ENCODE assay signal across 1 cellular context in the genomic region with DNA sequence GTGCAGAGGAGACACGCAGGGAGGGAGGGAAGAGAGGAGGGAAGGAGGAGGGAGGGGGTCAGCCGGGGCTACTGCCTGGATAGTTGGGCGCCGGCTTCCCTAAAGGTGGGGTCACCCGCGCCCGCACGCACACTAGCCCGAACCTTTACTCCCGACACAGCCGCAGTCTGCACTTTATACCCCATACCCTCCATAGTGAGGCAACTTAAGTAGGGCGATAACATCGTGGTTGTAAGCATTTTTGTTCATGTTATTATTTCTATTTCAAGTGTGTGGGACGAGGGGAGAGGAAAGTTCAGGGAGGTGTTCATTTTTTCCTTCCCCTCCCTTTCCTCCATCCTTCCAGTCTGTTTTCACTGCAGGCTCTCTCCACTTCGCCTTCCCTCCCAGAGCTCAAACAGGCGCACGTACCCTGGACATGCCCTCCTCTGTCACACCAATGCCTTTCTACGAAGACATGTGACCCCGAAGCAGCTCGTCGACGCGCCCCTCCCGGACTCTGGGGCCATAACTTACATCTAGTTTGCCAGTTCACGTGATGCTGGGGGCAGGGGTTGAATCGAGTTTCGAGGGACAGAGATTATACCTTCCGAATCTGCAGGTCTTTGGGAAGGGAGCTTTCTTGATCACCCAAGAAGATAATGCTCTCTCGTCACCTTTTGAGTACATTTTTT.
A peak's percentile ranks its signal among the peaks of the same experiment; 100 is the strongest.
TF ChIP-seq lines count a peak whose summit lies in the region.

A gene with protein sequence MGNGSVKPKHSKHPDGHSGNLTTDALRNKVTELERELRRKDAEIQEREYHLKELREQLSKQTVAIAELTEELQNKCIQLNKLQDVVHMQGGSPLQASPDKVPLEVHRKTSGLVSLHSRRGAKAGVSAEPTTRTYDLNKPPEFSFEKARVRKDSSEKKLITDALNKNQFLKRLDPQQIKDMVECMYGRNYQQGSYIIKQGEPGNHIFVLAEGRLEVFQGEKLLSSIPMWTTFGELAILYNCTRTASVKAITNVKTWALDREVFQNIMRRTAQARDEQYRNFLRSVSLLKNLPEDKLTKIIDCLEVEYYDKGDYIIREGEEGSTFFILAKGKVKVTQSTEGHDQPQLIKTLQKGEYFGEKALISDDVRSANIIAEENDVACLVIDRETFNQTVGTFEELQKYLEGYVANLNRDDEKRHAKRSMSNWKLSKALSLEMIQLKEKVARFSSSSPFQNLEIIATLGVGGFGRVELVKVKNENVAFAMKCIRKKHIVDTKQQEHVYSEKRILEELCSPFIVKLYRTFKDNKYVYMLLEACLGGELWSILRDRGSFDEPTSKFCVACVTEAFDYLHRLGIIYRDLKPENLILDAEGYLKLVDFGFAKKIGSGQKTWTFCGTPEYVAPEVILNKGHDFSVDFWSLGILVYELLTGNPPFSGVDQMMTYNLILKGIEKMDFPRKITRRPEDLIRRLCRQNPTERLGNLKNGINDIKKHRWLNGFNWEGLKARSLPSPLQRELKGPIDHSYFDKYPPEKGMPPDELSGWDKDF (minus strand): TSS at position 4 of the 674 bp plus-strand sequence. CDS start 10,175 bp downstream, outside the sequence.

TF ChIP-seq in GM23338, 12 proteins besides CTCF, POLR2A, EP300 and RAD21 (continued from another document):
- TF ChIP-seq ZNF462 (CRISPR knock-in tag; IDR thresholded peaks at IDR 0.05) (no peak), EZH2 (IDR thresholded peaks at IDR 0.05; ENCODE audit: low read depth, unreplicated experiment) (peak; percentile 81), ZNF331 (CRISPR knock-in tag; IDR thresholded peaks at IDR 0.05; ENCODE audit: low read depth) (no peak), POLR2AphosphoS5 (IDR thresholded peaks at IDR 0.05; ENCODE audit: low read depth) (0 out of 2 replicates have a peak, but pooled peaks have one; percentile 29), EZH2phosphoT487 (IDR thresholded peaks at IDR 0.05; ENCODE audit: unreplicated experiment) (no peak), JUNB (IDR thresholded peaks at IDR 0.05; ENCODE audit: unreplicated experiment) (no peak), STAT1 (IDR thresholded peaks at IDR 0.05; ENCODE audit: unreplicated experiment) (no peak), CREB1 (CRISPR knock-in tag; IDR thresholded peaks at IDR 0.05; ENCODE audit: low read depth) (no peak)
- TF ChIP-seq, protein P1, sequence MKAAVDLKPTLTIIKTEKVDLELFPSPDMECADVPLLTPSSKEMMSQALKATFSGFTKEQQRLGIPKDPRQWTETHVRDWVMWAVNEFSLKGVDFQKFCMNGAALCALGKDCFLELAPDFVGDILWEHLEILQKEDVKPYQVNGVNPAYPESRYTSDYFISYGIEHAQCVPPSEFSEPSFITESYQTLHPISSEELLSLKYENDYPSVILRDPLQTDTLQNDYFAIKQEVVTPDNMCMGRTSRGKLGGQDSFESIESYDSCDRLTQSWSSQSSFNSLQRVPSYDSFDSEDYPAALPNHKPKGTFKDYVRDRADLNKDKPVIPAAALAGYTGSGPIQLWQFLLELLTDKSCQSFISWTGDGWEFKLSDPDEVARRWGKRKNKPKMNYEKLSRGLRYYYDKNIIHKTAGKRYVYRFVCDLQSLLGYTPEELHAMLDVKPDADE (IDR thresholded peaks at IDR 0.05), result no peak
